ENCODE assay signal across 8 cellular contexts in the genomic region with DNA sequence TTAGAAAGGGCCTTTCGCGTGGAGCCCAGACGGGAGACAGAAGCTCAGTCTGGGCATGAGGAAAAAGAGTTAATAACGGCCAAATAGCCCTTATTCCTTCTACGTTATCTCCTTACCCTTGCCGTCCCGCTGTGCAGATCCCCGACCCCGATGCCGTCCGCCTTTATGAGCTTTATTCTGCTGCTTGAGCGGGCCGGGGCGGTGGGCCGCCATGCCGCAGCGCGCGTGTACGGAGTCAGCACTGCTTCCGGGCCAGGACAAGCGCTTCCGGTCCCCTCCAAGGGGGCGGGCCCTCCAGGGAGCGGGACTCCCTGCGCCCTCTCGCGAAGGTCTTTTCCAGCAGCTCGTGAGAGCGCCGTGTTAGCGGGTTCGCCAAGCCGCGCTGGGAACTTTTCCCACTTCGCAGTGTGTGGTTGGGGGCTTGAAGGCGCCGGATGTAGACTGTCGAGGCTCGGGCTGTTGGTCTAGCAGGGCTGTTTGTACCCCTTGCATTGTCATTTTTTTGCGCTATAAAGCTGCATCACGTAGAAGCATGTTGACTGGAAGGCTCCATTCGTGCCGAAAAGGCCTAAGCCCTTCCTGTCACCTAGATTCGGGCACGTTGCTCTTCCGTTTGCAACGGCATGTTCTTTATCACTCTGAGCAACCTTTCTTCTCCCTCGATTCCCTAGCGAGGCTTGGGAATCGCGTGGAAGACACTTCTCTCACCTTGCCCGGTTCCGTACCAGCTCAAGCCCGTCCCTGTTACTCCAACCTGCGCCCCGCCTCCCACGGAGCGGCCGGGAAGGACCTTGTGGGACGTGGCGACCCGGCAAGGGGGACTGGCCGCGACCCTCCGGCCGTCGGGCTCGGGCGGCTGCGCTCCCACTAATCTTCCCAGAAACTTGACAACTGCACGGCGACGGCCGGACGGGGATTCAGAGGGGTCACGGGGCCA. TPM values are rescaled to one million over a fixed set of nuclear protein-coding genes. Genes with fewer than 3 reads are reported as not detected.
DNase-seq lines count a peak whose midpoint lies in the region; ATAC-seq, FAIRE-seq and TF ChIP-seq lines count a peak whose summit lies in the region.

Gene TSR1, minus strand, starts transcription at position 243 of the 937 bp plus-strand sequence. Its CDS starts 30 bp downstream, at position 213.

- peak within 1 kb of the TSS; percentile 94 to 99 for H3K27ac ChIP-seq in A549

- CTCF ChIA-PET in A549 (lab: Yijun Ruan, JAX), result interaction anchor here (0.6 to 8.1 kb wide), 24 partner anchors 7 to 282 kb away, joined by 3 to 79 read pairs (median 5); partner anchors contain the start of genes HIC1, SMG6 and SRR

- peak within 1 kb of the TSS; percentile 100 for H3K4me2 ChIP-seq in A549

- H3K4me1 ChIP-seq in A549, result peaks cover 20% of the 10 kb centered on the region

- no peaks in the 10 kb centered on the region for H3K27me3 ChIP-seq in bronchial epithelial cell (ENCODE audit: control insufficient read depth, insufficient read depth, low read length)

- POLR2A ChIA-PET in A549 (lab: Yijun Ruan, JAX), result interaction anchor here (0.5 to 3.2 kb wide), 23 partner anchors 8 to 645 kb away, joined by 3 to 37 read pairs (median 5); partner anchors contain the start of genes HIC1, SMG6 and SRR

- peak; percentile 83 for TF ChIP-seq POLR2A in A549 (IDR thresholded peaks at IDR 0.05; ENCODE audit: low read length)

- no peaks in the 10 kb centered on the region for H3K9me3 ChIP-seq in A549

- TF ChIP-seq CTCF in A549 (IDR thresholded peaks at IDR 0.05), result peak; percentile 38
- no peak for TF ChIP-seq CTCF in WI38 (IDR thresholded peaks at IDR 0.05; ENCODE audit: low read depth, low read length)
- TF ChIP-seq CTCF in bronchial epithelial cell (IDR thresholded peaks at IDR 0.05; ENCODE audit: insufficient read depth, low read length, severe bottlenecking), result peak; percentile 53

- H3K4me3 ChIP-seq in A549 (peak within 1 kb of the TSS; percentile 99), WI38 (ENCODE audit: low read depth, low read length) (peak within 1 kb of the TSS; percentile 87), bronchial epithelial cell (ENCODE audit: low read depth, low read length) (peak within 1 kb of the TSS; percentile 89)

- no peak for TF ChIP-seq EP300 in A549 (IDR thresholded peaks at IDR 0.05)

- peak; percentile 94 to 99 for DNase-seq in A549 (ENCODE audit: low read depth in 1 of 2, low spot score in 1 of 2)
- DNase-seq in NCI-H2196 (lab: John Stamatoyannopoulos, UW; ENCODE audit: unreplicated experiment), result peak; percentile 77
- DNase-seq in bronchial epithelial cell (ENCODE audit: low read depth), result peak; percentile 78
- DNase-seq in iPS-NIHi7 (ENCODE audit: extremely low spot score), result peak; percentile 97
- DNase-seq in smooth muscle cell of the brain vasculature (ENCODE audit: low read depth, low spot score), result peak; percentile 74

- WGBS in A549 (ENCODE audit: missing lambda C conversion rate), result 1% methylated on average over 63 of the region's 77 CpGs

- TF ChIP-seq RAD21 in A549 (conservative IDR thresholded peaks at IDR 0.05 in 1 of 2, IDR thresholded peaks at IDR 0.05 in 1 of 2), result peak in 1 of 2 experiments; percentile 19; a peak in 2 of 5 replicates

- ATAC-seq in A549, result peak; percentile 92 to 97
- ATAC-seq in GM18519 (IDR thresholded peaks at IDR 0.05; ENCODE audit: low FRiP score, unreplicated experiment), result peak; percentile 69
- ATAC-seq in HG03064 (IDR thresholded peaks at IDR 0.05; ENCODE audit: low read depth, unreplicated experiment), result peak; percentile 68

- FAIRE-seq in A549 (lab: Jason Lieb, UNC) (peak; percentile 63), bronchial epithelial cell (lab: Jason Lieb, UNC) (no peak)

- H3K36me3 ChIP-seq in bronchial epithelial cell (ENCODE audit: control insufficient read depth, insufficient read depth, low read length), result peaks cover 23% of the 10 kb centered on the region

TF ChIP-seq in A549, 52 proteins besides CTCF, POLR2A, EP300 and RAD21 (continues in another document):
- TF ChIP-seq REST (IDR thresholded peaks at IDR 0.05) (peak; percentile 86), ZSCAN20 (CRISPR knock-in tag; IDR thresholded peaks at IDR 0.05) (no peak), HEYL (CRISPR knock-in tag; IDR thresholded peaks at IDR 0.05) (no peak), GATA3 (IDR thresholded peaks at IDR 0.05; ENCODE audit: borderline replicate concordance) (peak; percentile 10; the same call in 1 of the 2 replicates), NFE2L2 (conservative IDR thresholded peaks at IDR 0.05; ENCODE audit: low read length) (no peak), ZC3H11A (IDR thresholded peaks at IDR 0.05) (no peak), CEBPB (IDR thresholded peaks at IDR 0.05) (no peak; a peak in 1 of 4 replicates), JUN (IDR thresholded peaks at IDR 0.05) (peak; percentile 94 to 95), CBX2 (IDR thresholded peaks at IDR 0.05; ENCODE audit: borderline replicate concordance, low read depth) (no peak), KDM5A (IDR thresholded peaks at IDR 0.05) (peak; percentile 100), FOXS1 (CRISPR knock-in tag; IDR thresholded peaks at IDR 0.05) (peak; percentile 44; the same call in 1 of the 2 replicates), ZFP36 (IDR thresholded peaks at IDR 0.05; ENCODE audit: borderline replicate concordance, partially characterized antibody) (no peak), JUNB (IDR thresholded peaks at IDR 0.05) (no peak), CHD4 (IDR thresholded peaks at IDR 0.05; ENCODE audit: borderline replicate concordance) (no peak), POLR2AphosphoS2 (conservative IDR thresholded peaks at IDR 0.05; ENCODE audit: low read length) (no peak), HOXA7 (CRISPR knock-in tag; IDR thresholded peaks at IDR 0.05) (no peak), RARB (CRISPR knock-in tag; IDR thresholded peaks at IDR 0.05) (no peak), HMGXB4 (CRISPR knock-in tag; IDR thresholded peaks at IDR 0.05; ENCODE audit: borderline replicate concordance) (0 out of 2 replicates have a peak, but pooled peaks have one; percentile 10), TP53 (CRISPR knock-in tag; IDR thresholded peaks at IDR 0.05) (no peak), FOSL2 (IDR thresholded peaks at IDR 0.05) (no peak), FOSL2 (CRISPR knock-in tag; IDR thresholded peaks at IDR 0.05) (no peak), RFX5 (IDR thresholded peaks at IDR 0.05) (peak; percentile 27; the same call in 1 of the 2 replicates), NPAS2 (CRISPR knock-in tag; IDR thresholded peaks at IDR 0.05; ENCODE audit: borderline replicate concordance) (no peak)
- TF ChIP-seq, protein P1, sequence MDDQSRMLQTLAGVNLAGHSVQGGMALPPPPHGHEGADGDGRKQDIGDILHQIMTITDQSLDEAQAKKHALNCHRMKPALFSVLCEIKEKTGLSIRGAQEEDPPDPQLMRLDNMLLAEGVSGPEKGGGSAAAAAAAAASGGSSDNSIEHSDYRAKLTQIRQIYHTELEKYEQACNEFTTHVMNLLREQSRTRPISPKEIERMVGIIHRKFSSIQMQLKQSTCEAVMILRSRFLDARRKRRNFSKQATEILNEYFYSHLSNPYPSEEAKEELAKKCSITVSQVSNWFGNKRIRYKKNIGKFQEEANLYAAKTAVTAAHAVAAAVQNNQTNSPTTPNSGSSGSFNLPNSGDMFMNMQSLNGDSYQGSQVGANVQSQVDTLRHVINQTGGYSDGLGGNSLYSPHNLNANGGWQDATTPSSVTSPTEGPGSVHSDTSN (IDR thresholded peaks at IDR 0.05), result no peak; the same call in 1 of the 2 replicates

RNA-seq across cellular contexts. Expression of gene TSR1, which starts in this region (rescaled TPM):
- polyA plus RNA-seq in A549 (2011; rRNA removed), result 38.3 and 45.7 TPM in 2 replicates
- 37.6 and 38.7 TPM in 2 replicates for polyA plus RNA-seq in A549 (2012; cell fraction: cytosol; rRNA removed)
- polyA plus RNA-seq in A549 (2012; cell fraction: nucleus; rRNA removed), result 40.7 and 56.7 TPM in 2 replicates
- 84.1 to 93.0 TPM (median 87.8 TPM) in 3 replicates for polyA plus RNA-seq in A549 (2017; fragmentation: RNase III; extraction: RNeasy Plus Mini Kit Qiagen cat#74134 plus additional on column Dnase treatment)
- 62.1 and 63.8 TPM in 2 replicates for polyA minus RNA-seq in A549 (2011; rRNA and poly(A)+ RNA removed)
- 55.9 and 72.1 TPM in 2 replicates for total RNA-seq in bronchial epithelial cell

Comparison
In these comparisons a context has a peak if more than half of its experiments do, and no peak if none do; other contexts are left out.
1. Peak in every context shown above with its lines: DNase-seq, ATAC-seq, H3K4me3 ChIP-seq and H3K27ac ChIP-seq.